ENCODE assay signal across 21 cellular contexts in genomic region chr2:190766174-190766572, GRCh38.
DNase-seq lines count a peak whose midpoint lies in the region; ATAC-seq and TF ChIP-seq lines count a peak whose summit lies in the region.
"Had no signal": no experiment of that assay in that cellular context is flagged by ENCODE, and none has a peak within 500 bp of the region (broad histone marks: within the 10 kb centered on the region; RNA-seq: fewer than 3 reads in every experiment).

No MANE protein-coding gene starts in this region.

- in situ Hi-C loops in GM23248 (cut with MboI) (no loop called here), Panc1 (cut with HindIII; ENCODE audit: low pct_unique_long_range_greater_than_20kb, low sequenced_read_pairs) (no loop called here)

- H3K4me1 ChIP-seq in GM23248 (ENCODE audit: insufficient read depth) = peaks cover 15% of the 10 kb centered on the region
- no peaks in the 10 kb centered on the region for H3K4me1 ChIP-seq in Panc1 (ENCODE audit: control insufficient read depth, insufficient read depth, low read length)
- H3K4me1 ChIP-seq in esophagus (ENCODE audit: control insufficient read depth in 2 of 2, insufficient read depth in 2 of 2, low read length in 1 of 2) = peaks cover 0 to 2% of the 10 kb centered on the region in 2 donors
- no peaks in the 10 kb centered on the region for H3K4me1 ChIP-seq in neural progenitor cell
- H3K4me1 ChIP-seq: Caco-2 had no signal

- H3K9me3 Mint-ChIP-seq in neural progenitor cell = no peaks in the 10 kb centered on the region
- H3K9me3 Mint-ChIP-seq: CD4-positive, alpha-beta T cell had no signal

- H3K4me3 ChIP-seq in GM23248 (no peak overlapping the region), Panc1 (ENCODE audit: low read depth in 2 of 2, low read length in 2 of 2) (no peak overlapping the region), esophagus (ENCODE audit: low read depth in 1 of 2, low read length in 2 of 2) (no peak overlapping the region), neural progenitor cell (no peak overlapping the region)
- H3K4me3 ChIP-seq: MG63, PC-9, SJSA1 had no signal

- POLR2A ChIA-PET in Panc1 (lab: Charles Lee) = no interaction called here

- H2AFZ ChIP-seq in GM23248 = no peak overlapping the region
- peak overlapping the region; percentile 48 for H2AFZ ChIP-seq in neural progenitor cell (replicated peaks)
- H2AFZ ChIP-seq: PC-9 had no signal

- BruUV-seq in Panc1 (replicated peaks; lab: Mats Ljungman, UMichigan) = no TSS peak

- CTCF ChIA-PET in Panc1 (lab: Charles Lee) = interaction anchor here (0.5 kb wide), 1 partner anchor 743 kb away, joined by 4 read pairs; no protein-coding TSS in a partner anchor

- H3K27ac Mint-ChIP-seq in neural progenitor cell = no peak overlapping the region
- H3K27ac Mint-ChIP-seq: CD4-positive, alpha-beta T cell had no signal

- H3F3A ChIP-seq in GM23248 (ENCODE audit: insufficient read depth) = peaks cover 26% of the 10 kb centered on the region
- no peaks in the 10 kb centered on the region for H3F3A ChIP-seq in neural progenitor cell (ENCODE audit: low read depth)

- H3K36me3 ChIP-seq in GM23248 (ENCODE audit: low read depth) = no peaks in the 10 kb centered on the region
- no peaks in the 10 kb centered on the region for H3K36me3 ChIP-seq in Panc1 (ENCODE audit: control insufficient read depth, insufficient read depth, low read length)
- H3K36me3 ChIP-seq in esophagus (ENCODE audit: control insufficient read depth in 2 of 2, insufficient read depth in 2 of 2, low read length in 1 of 2) = no peaks in the 10 kb centered on the region
- H3K36me3 ChIP-seq in neural progenitor cell = no peaks in the 10 kb centered on the region
- H3K36me3 ChIP-seq: MG63, SJSA1 had no signal

- intact Hi-C loops in Panc1 (cut with micrococcal nuclease; ENCODE audit: unreplicated experiment) = no loop called here

- no peak overlapping the region for H3K4me3 Mint-ChIP-seq in neural progenitor cell
- H3K4me3 Mint-ChIP-seq: CD4-positive, alpha-beta T cell had no signal

- ATAC-seq in Panc1 (0 out of 2 replicates have a peak, but pooled peaks have one; percentile 34), GM18520 (IDR thresholded peaks at IDR 0.05; ENCODE audit: unreplicated experiment) (no peak), GM18868 (IDR thresholded peaks at IDR 0.05; ENCODE audit: unreplicated experiment) (no peak), GM21526 (IDR thresholded peaks at IDR 0.05; ENCODE audit: low FRiP score, unreplicated experiment) (no peak), HG02623 (IDR thresholded peaks at IDR 0.05; ENCODE audit: unreplicated experiment) (no peak)
- ATAC-seq: HepG2 had no signal

- no peak for TF ChIP-seq CTCF in Panc1 (IDR thresholded peaks at IDR 0.05)
- TF ChIP-seq CTCF in neural progenitor cell (IDR thresholded peaks at IDR 0.05) = no peak

- no peak overlapping the region for H3K9ac ChIP-seq in GM23248
- no peak overlapping the region for H3K9ac ChIP-seq in neural progenitor cell
- H3K9ac ChIP-seq: KMS-11 had no signal

- DNase-seq in GM23248 = no peak
- no peak for DNase-seq in Panc1 (ENCODE audit: low read depth, low spot score)
- no peak for DNase-seq in neural progenitor cell (ENCODE audit: low spot score)
- DNase-seq: Caco-2; CD4-positive, alpha-beta T cell; GF-D8; MG63; NCI-H1048; NCI-H1436; NCI-H2029; NCI-H345; NCI-H524 treated with DMSO at 0.1 percent for 48 hours had no signal

- H3K36me3 Mint-ChIP-seq in neural progenitor cell = no peaks in the 10 kb centered on the region

- H4K20me1 ChIP-seq in GM23248 (ENCODE audit: insufficient read depth) (no peaks in the 10 kb centered on the region), neural progenitor cell (ENCODE audit: low read depth) (no peaks in the 10 kb centered on the region)

- H3K27me3 ChIP-seq in GM23248 (replicated peaks; ENCODE audit: insufficient read depth) = no peaks in the 10 kb centered on the region
- peaks cover 2% of the 10 kb centered on the region; the same call in 1 of the 2 replicates for H3K27me3 ChIP-seq in Panc1 (ENCODE audit: control insufficient read depth, insufficient read depth, low read length)
- no peaks in the 10 kb centered on the region for H3K27me3 ChIP-seq in esophagus (ENCODE audit: control insufficient read depth in 1 of 2, insufficient read depth in 2 of 2, low read length in 2 of 2)
- H3K27me3 ChIP-seq in neural progenitor cell = no peaks in the 10 kb centered on the region
- H3K27me3 ChIP-seq: MG63, SJSA1 had no signal

- H3K4me2 ChIP-seq in GM23248 (ENCODE audit: unreplicated experiment) (no peak overlapping the region), neural progenitor cell (no peak overlapping the region)
- H3K4me2 ChIP-seq: KMS-11, PC-9 had no signal

- no peaks in the 10 kb centered on the region for H3K9me2 ChIP-seq in GM23248 (ENCODE audit: insufficient read depth)

- H3K27ac ChIP-seq in GM23248 (peak overlapping the region; percentile 45), Panc1 (ENCODE audit: low read length) (no peak overlapping the region), esophagus (ENCODE audit: low read depth in 2 of 2, low read length in 1 of 2) (peak overlapping the region; percentile 36 to 61), neural progenitor cell (no peak overlapping the region)
- H3K27ac ChIP-seq: KMS-11, PC-9, SJSA1 had no signal

- no peaks in the 10 kb centered on the region for H3K79me2 ChIP-seq in GM23248 (ENCODE audit: insufficient read depth)
- no peaks in the 10 kb centered on the region for H3K79me2 ChIP-seq in neural progenitor cell (ENCODE audit: low read depth)

- 91 to 98% methylated on average over 3 of the region's 3 CpGs for WGBS in GM23248 (ENCODE audit: low coverage in 1 of 2, low lambda C conversion rate in 2 of 2, missing lambda C conversion rate in 2 of 2), 2 experiments
- 63% methylated on average over 3 of the region's 3 CpGs for WGBS in esophagus, 2 donors

- no peaks in the 10 kb centered on the region for H3K27me3 Mint-ChIP-seq in neural progenitor cell (ENCODE audit: insufficient read depth, low read depth)
- H3K27me3 Mint-ChIP-seq: CD4-positive, alpha-beta T cell had no signal

- no peaks in the 10 kb centered on the region for H3K9me3 ChIP-seq in GM23248 (ENCODE audit: low read depth)
- H3K9me3 ChIP-seq in Panc1 (ENCODE audit: control insufficient read depth, insufficient read depth, low read depth, low read length) = no peaks in the 10 kb centered on the region
- H3K9me3 ChIP-seq in esophagus (ENCODE audit: control insufficient read depth in 2 of 2, insufficient read depth in 1 of 2, low read depth in 1 of 2, low read length in 1 of 2) = no peaks in the 10 kb centered on the region
- H3K9me3 ChIP-seq in neural progenitor cell (ENCODE audit: low read depth) = no peaks in the 10 kb centered on the region
- H3K9me3 ChIP-seq: Caco-2, MG63, SJSA1 had no signal

- no peaks in the 10 kb centered on the region for H3K4me1 Mint-ChIP-seq in neural progenitor cell

Comparison
In these comparisons a context has a peak if more than half of its experiments do, and no peak if none do; other contexts are left out.
1. H3K27ac ChIP-seq: peak in GM23248 (single experiment) and esophagus (2 of 2); none in Panc1 (single experiment) and neural progenitor cell (single experiment).